8 cellular contexts compared by ENCODE assay signal in the genomic region with DNA sequence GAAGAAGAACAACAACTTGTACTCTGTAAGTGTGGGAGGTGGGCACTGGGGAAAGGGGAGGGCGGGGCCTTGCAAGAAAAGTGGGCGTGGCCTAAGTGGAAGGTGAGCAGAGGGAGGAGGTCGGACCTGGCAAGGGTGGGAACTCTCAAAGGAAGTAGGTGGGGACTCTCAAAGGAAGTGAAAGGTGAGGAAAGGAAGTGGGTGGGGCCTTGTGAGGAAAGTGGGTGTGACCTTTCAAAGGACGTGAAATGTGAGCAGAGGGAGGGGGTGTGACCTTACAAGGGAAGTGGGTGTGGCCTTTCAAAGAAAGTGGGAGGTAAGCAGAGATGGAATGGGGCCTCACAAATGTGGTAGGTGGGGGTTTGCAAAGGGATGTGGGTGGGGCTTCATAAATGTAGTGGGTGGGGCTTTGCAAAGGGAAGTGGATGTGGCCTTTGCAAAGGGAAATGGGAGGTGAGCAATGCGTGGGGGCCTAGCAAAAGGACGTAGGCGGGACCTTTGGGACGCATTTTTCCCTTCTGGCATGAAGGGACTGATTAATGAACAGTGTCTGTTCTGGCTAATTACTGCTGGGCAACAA. TPM values are rescaled to one million over a fixed set of nuclear protein-coding genes. Genes with fewer than 3 reads are reported as not detected.
DNase-seq lines count a peak whose midpoint lies in the region; ATAC-seq and TF ChIP-seq lines count a peak whose summit lies in the region.

No MANE protein-coding gene starts in this region.

- H3K27ac ChIP-seq in DND-41 (ENCODE audit: low read length) = no peak overlapping the region
- no peak overlapping the region for H3K27ac ChIP-seq in Karpas-422 (ENCODE audit: low read length)

- no peaks in the 10 kb centered on the region for H3K79me2 ChIP-seq in DND-41 (ENCODE audit: insufficient read depth, low read length)
- H3K79me2 ChIP-seq in Karpas-422 (ENCODE audit: low read length) = no peaks in the 10 kb centered on the region

- no peak overlapping the region for H3K9ac ChIP-seq in DND-41 (ENCODE audit: low read depth, low read length)
- H3K9ac ChIP-seq in Karpas-422 (ENCODE audit: low read length) = no peak overlapping the region

- H3K36me3 ChIP-seq in DND-41 (ENCODE audit: insufficient read depth, low read length) = no peaks in the 10 kb centered on the region
- no peaks in the 10 kb centered on the region for H3K36me3 ChIP-seq in Karpas-422 (ENCODE audit: insufficient read depth, low read length)

- H3K4me3 ChIP-seq in DND-41 (ENCODE audit: low read depth in 1 of 2, low read length in 2 of 2) (no peak overlapping the region), Karpas-422 (ENCODE audit: low read length) (no peak overlapping the region)

- no peaks in the 10 kb centered on the region for H3K27me3 ChIP-seq in DND-41 (ENCODE audit: insufficient read depth, low read length, poor library complexity)
- no peaks in the 10 kb centered on the region for H3K27me3 ChIP-seq in Karpas-422 (ENCODE audit: low read length)

- intact Hi-C loops in posterior vena cava (cut with DNase I) = no loop called here

- peak; percentile 67 for ATAC-seq in DND-41 (ENCODE audit: insufficient read depth, low read depth)
- ATAC-seq in esophagus mucosa = peak; percentile 64
- no peak for ATAC-seq in GM21526 (IDR thresholded peaks at IDR 0.05; ENCODE audit: low FRiP score, unreplicated experiment)

- TF ChIP-seq CTCF in DND-41 (IDR thresholded peaks at IDR 0.05; ENCODE audit: borderline replicate concordance, extremely low read depth, low read length, poor library complexity, severe bottlenecking) = no peak

- no peaks in the 10 kb centered on the region for H4K20me1 ChIP-seq in DND-41 (ENCODE audit: insufficient read depth, low read length)
- H4K20me1 ChIP-seq in Karpas-422 (ENCODE audit: insufficient read depth, low read depth, low read length) = no peaks in the 10 kb centered on the region

- H3K4me2 ChIP-seq in DND-41 (ENCODE audit: insufficient read depth, low read length) (no peak overlapping the region), Karpas-422 (ENCODE audit: low read depth, low read length, poor library complexity, severe bottlenecking) (no peak overlapping the region)

- no peaks in the 10 kb centered on the region for H3K4me1 ChIP-seq in DND-41 (ENCODE audit: insufficient read depth, low read length)
- no peaks in the 10 kb centered on the region; the same call in 1 of the 2 replicates for H3K4me1 ChIP-seq in Karpas-422 (ENCODE audit: low read length)

- DNase-seq in DND-41 (peak; percentile 73), Karpas-422 (peak; percentile 97), SHP77 treated with DMSO at 0.1 percent for 48 hours (lab: John Stamatoyannopoulos, UW) (no peak), posterior vena cava (ENCODE audit: low spot score) (no peak)
- DNase-seq in activated CD4-positive, CD25-positive, alpha-beta regulatory T cell treated with anti-CD3 and anti-CD28 coated beads, Interleukin-2, amount 50 U/mL, for 16 hours (ENCODE audit: low read depth, low spot score) = peak; percentile 1
- DNase-seq in stimulated activated CD4-positive, alpha-beta T cell treated with anti-CD3 and anti-CD28 coated beads, TNF-alpha, amount 100 ng/mL, for 24 hours (ENCODE audit: low read depth in 3 of 3) = peak; percentile 2 to 26 (median 8)

- H2AFZ ChIP-seq in DND-41 (ENCODE audit: low read depth, low read length) (no peak overlapping the region), Karpas-422 (ENCODE audit: low read length) (no peak overlapping the region)

- no peaks in the 10 kb centered on the region for H3K9me3 ChIP-seq in DND-41 (ENCODE audit: insufficient read depth, low read length, severe bottlenecking)
- H3K9me3 ChIP-seq in Karpas-422 (ENCODE audit: low read length) = no peaks in the 10 kb centered on the region

- H3K9me2 ChIP-seq in Karpas-422 (replicated peaks; ENCODE audit: insufficient read depth, low read length) = no peaks in the 10 kb centered on the region

RNA-seq across cellular contexts. Expression of a gene that starts 25.9 kb away (rescaled TPM):
- 1.2 TPM in 1 of 2 replicates, not detected in the other for total RNA-seq in Karpas-422 (2014; rRNA removed; shearing (Covaris generic); ENCODE audit: low replicate concordance)
- total RNA-seq in esophagus mucosa (not detected), posterior vena cava (not detected)

RNA-seq across cellular contexts. Expression of a gene that starts 51.1 kb away (rescaled TPM):
- total RNA-seq in Karpas-422 (2014; rRNA removed; shearing (Covaris generic); ENCODE audit: low replicate concordance) = 6.4 and 23.7 TPM in 2 replicates
- 4.5 TPM for total RNA-seq in esophagus mucosa
- 10 to 100 TPM; 20.7 to 21.7 TPM for total RNA-seq in posterior vena cava

Comparison
In these comparisons a context has a peak if more than half of its experiments do, and no peak if none do; other contexts are left out.
1. DNase-seq: peak in DND-41 (single experiment), Karpas-422 (single experiment), activated CD4-positive, CD25-positive, alpha-beta regulatory T cell treated with anti-CD3 and anti-CD28 coated beads, Interleukin-2, amount 50 U/mL, for 16 hours (single experiment) and stimulated activated CD4-positive, alpha-beta T cell treated with anti-CD3 and anti-CD28 coated beads, TNF-alpha, amount 100 ng/mL, for 24 hours (3 of 3); none in SHP77 treated with DMSO at 0.1 percent for 48 hours (single experiment) and posterior vena cava (single experiment).